In genomic region chr2:8595428-8595805, GRCh38 we compare ENCODE assay signal across 1 cellular context.
TF ChIP-seq lines count a peak whose summit lies in the region.

No MANE protein-coding gene starts in this region.

TF ChIP-seq in H1, 55 proteins besides CTCF, POLR2A, EP300 and RAD21 (continued from another document):
- no peak for TF ChIP-seq KDM5A (IDR thresholded peaks at IDR 0.05; ENCODE audit: low read length)
- TF ChIP-seq SIRT6 (IDR thresholded peaks at IDR 0.05; ENCODE audit: low read length), result no peak
- no peak for TF ChIP-seq RFX5 (IDR thresholded peaks at IDR 0.05; ENCODE audit: borderline replicate concordance, low read depth, low read length)
- TF ChIP-seq BRCA1 (IDR thresholded peaks at IDR 0.05; ENCODE audit: low read depth, low read length), result no peak
- TF ChIP-seq E2F6 (IDR thresholded peaks at IDR 0.05), result no peak
- TF ChIP-seq EGR1 (IDR thresholded peaks at IDR 0.05; ENCODE audit: borderline replicate concordance, low read depth, low read length), result no peak
- no peak for TF ChIP-seq GABPA (IDR thresholded peaks at IDR 0.05; ENCODE audit: borderline replicate concordance, insufficient read depth, low read length)
- TF ChIP-seq, protein P1, sequence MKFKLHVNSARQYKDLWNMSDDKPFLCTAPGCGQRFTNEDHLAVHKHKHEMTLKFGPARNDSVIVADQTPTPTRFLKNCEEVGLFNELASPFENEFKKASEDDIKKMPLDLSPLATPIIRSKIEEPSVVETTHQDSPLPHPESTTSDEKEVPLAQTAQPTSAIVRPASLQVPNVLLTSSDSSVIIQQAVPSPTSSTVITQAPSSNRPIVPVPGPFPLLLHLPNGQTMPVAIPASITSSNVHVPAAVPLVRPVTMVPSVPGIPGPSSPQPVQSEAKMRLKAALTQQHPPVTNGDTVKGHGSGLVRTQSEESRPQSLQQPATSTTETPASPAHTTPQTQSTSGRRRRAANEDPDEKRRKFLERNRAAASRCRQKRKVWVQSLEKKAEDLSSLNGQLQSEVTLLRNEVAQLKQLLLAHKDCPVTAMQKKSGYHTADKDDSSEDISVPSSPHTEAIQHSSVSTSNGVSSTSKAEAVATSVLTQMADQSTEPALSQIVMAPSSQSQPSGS (IDR thresholded peaks at IDR 0.05; ENCODE audit: low read length), result no peak
